ENCODE assay signal across 7 cellular contexts in the genomic region with DNA sequence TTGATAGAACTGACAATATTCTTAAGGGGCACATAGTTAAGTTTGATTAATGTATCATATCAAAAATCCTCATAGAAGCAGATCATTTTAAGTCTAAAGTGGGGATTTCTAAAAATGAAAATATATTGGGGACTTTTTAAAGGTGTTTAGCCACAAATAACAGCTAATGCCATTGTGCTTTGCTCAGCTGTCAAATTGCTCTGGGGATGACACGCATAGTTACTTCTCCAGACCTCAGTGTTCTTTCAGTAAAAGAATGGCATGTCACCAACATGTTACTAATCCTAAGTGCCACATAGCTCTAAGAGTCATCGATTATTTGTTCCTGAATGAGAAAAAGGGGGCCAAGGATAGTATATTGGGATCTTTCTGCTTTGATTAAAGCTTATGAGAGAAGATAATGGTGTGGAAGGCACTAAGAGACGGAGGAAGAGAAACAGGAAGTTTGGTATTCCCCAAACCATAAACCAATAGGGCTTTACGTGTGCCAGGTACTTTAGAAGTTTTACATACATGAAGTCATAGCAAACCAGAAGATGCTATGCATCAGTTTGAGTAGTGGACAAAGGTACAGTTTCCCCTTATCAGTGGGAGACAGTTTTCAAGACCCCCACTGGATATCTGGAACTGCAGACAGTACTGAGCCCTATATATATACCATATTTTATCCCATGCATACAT.
DNase-seq lines count a peak whose midpoint lies in the region; ATAC-seq lines count a peak whose summit lies in the region.
"Not testable (repeated sequence)": the region's sequence is repeated elsewhere in the genome, so short reads cannot be mapped to it uniquely, and the experiment has no call there.

No MANE protein-coding gene starts in this region.

- H3K27ac Mint-ChIP-seq in activated naive CD8-positive, alpha-beta T cell treated with anti-CD3 and anti-CD28 coated beads, Interleukin-2, amount 50 U/mL, for 24 hours, result not testable (repeated sequence)

- DNase-seq in activated naive CD8-positive, alpha-beta T cell treated with anti-CD3 and anti-CD28 coated beads, Interleukin-2, amount 50 U/mL, for 24 hours, result not testable (repeated sequence)

- H3K4me1 Mint-ChIP-seq in activated naive CD8-positive, alpha-beta T cell treated with anti-CD3 and anti-CD28 coated beads, Interleukin-2, amount 50 U/mL, for 24 hours, result not testable (repeated sequence)

- H3K27me3 Mint-ChIP-seq in activated naive CD8-positive, alpha-beta T cell treated with anti-CD3 and anti-CD28 coated beads, Interleukin-2, amount 50 U/mL, for 24 hours, result not testable (repeated sequence)

- H3K36me3 Mint-ChIP-seq in activated naive CD8-positive, alpha-beta T cell treated with anti-CD3 and anti-CD28 coated beads, Interleukin-2, amount 50 U/mL, for 24 hours (ENCODE audit: low read depth), result not testable (repeated sequence)

- not testable (repeated sequence) for H3K4me3 Mint-ChIP-seq in activated naive CD8-positive, alpha-beta T cell treated with anti-CD3 and anti-CD28 coated beads, Interleukin-2, amount 50 U/mL, for 24 hours

- not testable (repeated sequence) for H3K9me3 Mint-ChIP-seq in activated naive CD8-positive, alpha-beta T cell treated with anti-CD3 and anti-CD28 coated beads, Interleukin-2, amount 50 U/mL, for 24 hours

- ATAC-seq in GM18858 (IDR thresholded peaks at IDR 0.05; ENCODE audit: unreplicated experiment) (peak; percentile 61), GM19372 (IDR thresholded peaks at IDR 0.05; ENCODE audit: low read depth, unreplicated experiment) (peak; percentile 54), GM21526 (IDR thresholded peaks at IDR 0.05; ENCODE audit: low FRiP score, unreplicated experiment) (peak; percentile 64), HG02759 (IDR thresholded peaks at IDR 0.05; ENCODE audit: unreplicated experiment) (peak; percentile 75), HG03060 (IDR thresholded peaks at IDR 0.05; ENCODE audit: low read depth, unreplicated experiment) (peak; percentile 50), HG03432 (IDR thresholded peaks at IDR 0.05; ENCODE audit: unreplicated experiment) (peak; percentile 73)
- peak; percentile 24 for ATAC-seq in activated naive CD8-positive, alpha-beta T cell treated with anti-CD3 and anti-CD28 coated beads, Interleukin-2, amount 50 U/mL, for 24 hours

Comparison
In these comparisons a context has a peak if more than half of its experiments do, and no peak if none do; other contexts are left out.
1. ATAC-seq: peak in every context shown above with its lines; median percentile 75 in HG02759; 73 in HG03432; 64 in GM21526; 61 in GM18858; 54 in GM19372; 50 in HG03060; 24 in activated naive CD8-positive, alpha-beta T cell treated with anti-CD3 and anti-CD28 coated beads, Interleukin-2, amount 50 U/mL, for 24 hours.